ENCODE assay signal across 2 cellular contexts in the genomic region with DNA sequence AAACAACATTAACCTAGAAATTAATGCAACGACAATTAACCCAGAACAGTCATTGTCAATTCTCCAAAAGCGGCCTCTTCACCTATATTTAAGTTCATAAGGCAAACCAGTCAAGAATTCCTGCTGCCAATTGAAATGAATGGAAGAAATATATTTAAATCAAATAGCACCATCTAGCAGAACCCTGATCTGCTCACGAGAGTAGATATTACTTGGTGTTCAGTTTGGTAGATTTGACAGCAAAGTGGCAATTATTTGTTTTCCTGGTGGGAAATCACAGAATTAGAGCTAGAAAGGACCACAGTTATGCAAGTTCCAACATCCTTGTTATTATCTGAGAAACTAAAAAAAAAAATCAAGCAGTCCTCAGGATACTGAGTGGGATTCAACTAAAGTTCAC.
TF ChIP-seq lines count a peak whose summit lies in the region.

No MANE protein-coding gene starts in this region.

TF ChIP-seq in SK-N-SH, 30 proteins besides CTCF, POLR2A, EP300 and RAD21:
- TF ChIP-seq, protein P1, sequence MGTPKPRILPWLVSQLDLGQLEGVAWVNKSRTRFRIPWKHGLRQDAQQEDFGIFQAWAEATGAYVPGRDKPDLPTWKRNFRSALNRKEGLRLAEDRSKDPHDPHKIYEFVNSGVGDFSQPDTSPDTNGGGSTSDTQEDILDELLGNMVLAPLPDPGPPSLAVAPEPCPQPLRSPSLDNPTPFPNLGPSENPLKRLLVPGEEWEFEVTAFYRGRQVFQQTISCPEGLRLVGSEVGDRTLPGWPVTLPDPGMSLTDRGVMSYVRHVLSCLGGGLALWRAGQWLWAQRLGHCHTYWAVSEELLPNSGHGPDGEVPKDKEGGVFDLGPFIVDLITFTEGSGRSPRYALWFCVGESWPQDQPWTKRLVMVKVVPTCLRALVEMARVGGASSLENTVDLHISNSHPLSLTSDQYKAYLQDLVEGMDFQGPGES (IDR thresholded peaks at IDR 0.05; ENCODE audit: low read depth, low read length): no peak
- TF ChIP-seq EZH2phosphoT487 (IDR thresholded peaks at IDR 0.05; ENCODE audit: borderline replicate concordance, low read depth) (no peak), NRF1 (IDR thresholded peaks at IDR 0.05; ENCODE audit: low read depth, low read length) (no peak), MXI1 (IDR thresholded peaks at IDR 0.05; ENCODE audit: low read depth, low read length) (no peak), TAF1 (IDR thresholded peaks at IDR 0.05; ENCODE audit: borderline replicate concordance, low read depth, low read length) (no peak), FOXM1 (IDR thresholded peaks at IDR 0.05; ENCODE audit: low read depth) (no peak)
- TF ChIP-seq, protein P2, sequence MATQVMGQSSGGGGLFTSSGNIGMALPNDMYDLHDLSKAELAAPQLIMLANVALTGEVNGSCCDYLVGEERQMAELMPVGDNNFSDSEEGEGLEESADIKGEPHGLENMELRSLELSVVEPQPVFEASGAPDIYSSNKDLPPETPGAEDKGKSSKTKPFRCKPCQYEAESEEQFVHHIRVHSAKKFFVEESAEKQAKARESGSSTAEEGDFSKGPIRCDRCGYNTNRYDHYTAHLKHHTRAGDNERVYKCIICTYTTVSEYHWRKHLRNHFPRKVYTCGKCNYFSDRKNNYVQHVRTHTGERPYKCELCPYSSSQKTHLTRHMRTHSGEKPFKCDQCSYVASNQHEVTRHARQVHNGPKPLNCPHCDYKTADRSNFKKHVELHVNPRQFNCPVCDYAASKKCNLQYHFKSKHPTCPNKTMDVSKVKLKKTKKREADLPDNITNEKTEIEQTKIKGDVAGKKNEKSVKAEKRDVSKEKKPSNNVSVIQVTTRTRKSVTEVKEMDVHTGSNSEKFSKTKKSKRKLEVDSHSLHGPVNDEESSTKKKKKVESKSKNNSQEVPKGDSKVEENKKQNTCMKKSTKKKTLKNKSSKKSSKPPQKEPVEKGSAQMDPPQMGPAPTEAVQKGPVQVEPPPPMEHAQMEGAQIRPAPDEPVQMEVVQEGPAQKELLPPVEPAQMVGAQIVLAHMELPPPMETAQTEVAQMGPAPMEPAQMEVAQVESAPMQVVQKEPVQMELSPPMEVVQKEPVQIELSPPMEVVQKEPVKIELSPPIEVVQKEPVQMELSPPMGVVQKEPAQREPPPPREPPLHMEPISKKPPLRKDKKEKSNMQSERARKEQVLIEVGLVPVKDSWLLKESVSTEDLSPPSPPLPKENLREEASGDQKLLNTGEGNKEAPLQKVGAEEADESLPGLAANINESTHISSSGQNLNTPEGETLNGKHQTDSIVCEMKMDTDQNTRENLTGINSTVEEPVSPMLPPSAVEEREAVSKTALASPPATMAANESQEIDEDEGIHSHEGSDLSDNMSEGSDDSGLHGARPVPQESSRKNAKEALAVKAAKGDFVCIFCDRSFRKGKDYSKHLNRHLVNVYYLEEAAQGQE (IDR thresholded peaks at IDR 0.05; ENCODE audit: low read depth, low read length): no peak
- TF ChIP-seq, protein P3, sequence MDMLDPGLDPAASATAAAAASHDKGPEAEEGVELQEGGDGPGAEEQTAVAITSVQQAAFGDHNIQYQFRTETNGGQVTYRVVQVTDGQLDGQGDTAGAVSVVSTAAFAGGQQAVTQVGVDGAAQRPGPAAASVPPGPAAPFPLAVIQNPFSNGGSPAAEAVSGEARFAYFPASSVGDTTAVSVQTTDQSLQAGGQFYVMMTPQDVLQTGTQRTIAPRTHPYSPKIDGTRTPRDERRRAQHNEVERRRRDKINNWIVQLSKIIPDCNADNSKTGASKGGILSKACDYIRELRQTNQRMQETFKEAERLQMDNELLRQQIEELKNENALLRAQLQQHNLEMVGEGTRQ (IDR thresholded peaks at IDR 0.05; ENCODE audit: borderline replicate concordance, low read depth, low read length): no peak

TF ChIP-seq in SK-N-SH treated with all-trans-retinoic acid at 6 μM for 48 hours, 23 proteins besides CTCF, POLR2A, EP300 and RAD21 (continued from another document):
- TF ChIP-seq, protein P4, sequence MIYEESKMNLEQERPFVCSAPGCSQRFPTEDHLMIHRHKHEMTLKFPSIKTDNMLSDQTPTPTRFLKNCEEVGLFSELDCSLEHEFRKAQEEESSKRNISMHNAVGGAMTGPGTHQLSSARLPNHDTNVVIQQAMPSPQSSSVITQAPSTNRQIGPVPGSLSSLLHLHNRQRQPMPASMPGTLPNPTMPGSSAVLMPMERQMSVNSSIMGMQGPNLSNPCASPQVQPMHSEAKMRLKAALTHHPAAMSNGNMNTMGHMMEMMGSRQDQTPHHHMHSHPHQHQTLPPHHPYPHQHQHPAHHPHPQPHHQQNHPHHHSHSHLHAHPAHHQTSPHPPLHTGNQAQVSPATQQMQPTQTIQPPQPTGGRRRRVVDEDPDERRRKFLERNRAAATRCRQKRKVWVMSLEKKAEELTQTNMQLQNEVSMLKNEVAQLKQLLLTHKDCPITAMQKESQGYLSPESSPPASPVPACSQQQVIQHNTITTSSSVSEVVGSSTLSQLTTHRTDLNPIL (CRISPR knock-in tag; IDR thresholded peaks at IDR 0.05; ENCODE audit: low read depth): no peak
- TF ChIP-seq, protein P5, sequence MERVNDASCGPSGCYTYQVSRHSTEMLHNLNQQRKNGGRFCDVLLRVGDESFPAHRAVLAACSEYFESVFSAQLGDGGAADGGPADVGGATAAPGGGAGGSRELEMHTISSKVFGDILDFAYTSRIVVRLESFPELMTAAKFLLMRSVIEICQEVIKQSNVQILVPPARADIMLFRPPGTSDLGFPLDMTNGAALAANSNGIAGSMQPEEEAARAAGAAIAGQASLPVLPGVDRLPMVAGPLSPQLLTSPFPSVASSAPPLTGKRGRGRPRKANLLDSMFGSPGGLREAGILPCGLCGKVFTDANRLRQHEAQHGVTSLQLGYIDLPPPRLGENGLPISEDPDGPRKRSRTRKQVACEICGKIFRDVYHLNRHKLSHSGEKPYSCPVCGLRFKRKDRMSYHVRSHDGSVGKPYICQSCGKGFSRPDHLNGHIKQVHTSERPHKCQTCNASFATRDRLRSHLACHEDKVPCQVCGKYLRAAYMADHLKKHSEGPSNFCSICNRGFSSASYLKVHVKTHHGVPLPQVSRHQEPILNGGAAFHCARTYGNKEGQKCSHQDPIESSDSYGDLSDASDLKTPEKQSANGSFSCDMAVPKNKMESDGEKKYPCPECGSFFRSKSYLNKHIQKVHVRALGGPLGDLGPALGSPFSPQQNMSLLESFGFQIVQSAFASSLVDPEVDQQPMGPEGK (CRISPR knock-in tag; IDR thresholded peaks at IDR 0.05; ENCODE audit: borderline replicate concordance): no peak
- TF ChIP-seq ARNTL (CRISPR knock-in tag; IDR thresholded peaks at IDR 0.05; ENCODE audit: borderline replicate concordance, low read depth) (no peak), ZNF565 (CRISPR knock-in tag; conservative IDR thresholded peaks at IDR 0.05; ENCODE audit: low read depth) (no peak), PPARA (CRISPR knock-in tag; IDR thresholded peaks at IDR 0.05; ENCODE audit: borderline replicate concordance) (no peak), ZNF8 (CRISPR knock-in tag; IDR thresholded peaks at IDR 0.05) (no peak), ZNF70 (CRISPR knock-in tag; IDR thresholded peaks at IDR 0.05) (no peak), TCF4 (CRISPR knock-in tag; IDR thresholded peaks at IDR 0.05; ENCODE audit: borderline replicate concordance) (no peak), OSR1 (CRISPR knock-in tag; IDR thresholded peaks at IDR 0.05) (no peak), ZC3H10 (CRISPR knock-in tag; IDR thresholded peaks at IDR 0.05) (no peak), TOX (CRISPR knock-in tag; IDR thresholded peaks at IDR 0.05; ENCODE audit: borderline replicate concordance) (no peak), ISL1 (CRISPR knock-in tag; IDR thresholded peaks at IDR 0.05) (no peak), GLIS3 (CRISPR knock-in tag; IDR thresholded peaks at IDR 0.05) (no peak)
